ENCODE assay signal across 35 cellular contexts in the genomic region with DNA sequence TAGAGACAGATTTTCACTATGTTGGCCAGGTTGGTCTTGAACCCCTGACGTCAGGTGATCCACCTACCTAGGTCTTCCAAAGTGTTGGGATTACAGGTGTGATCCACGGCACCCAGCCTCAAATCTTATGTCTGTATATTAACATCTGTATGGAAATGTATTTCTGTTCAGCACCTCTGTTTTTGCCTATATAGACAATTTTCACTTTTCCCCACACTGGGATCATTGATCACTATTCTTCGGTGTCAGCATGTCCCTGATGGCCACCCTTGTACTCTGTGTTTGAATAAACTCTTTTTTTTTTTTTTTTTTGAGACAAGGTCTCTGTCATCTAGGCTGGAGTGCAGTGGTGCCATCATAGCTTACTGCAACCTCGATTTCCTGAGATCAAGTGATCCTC. TPM values are rescaled to one million over a fixed set of nuclear protein-coding genes. Genes with fewer than 3 reads are reported as not detected.
"Had no signal": no experiment of that assay in that cellular context is flagged by ENCODE, and none has a peak within 500 bp of the region (broad histone marks: within the 10 kb centered on the region; RNA-seq: fewer than 3 reads in every experiment).

No MANE protein-coding gene starts in this region.

- H3K27me3 ChIP-seq: adrenal gland, breast epithelium, cardiac muscle cell, colonic mucosa, esophagus squamous epithelium, gastroesophageal sphincter, heart right ventricle had no signal

- H3K9me3 ChIP-seq: adrenal gland, breast epithelium, colonic mucosa, esophagus squamous epithelium, gastroesophageal sphincter, heart right ventricle had no signal

- FAIRE-seq: endometrium, endothelial cell of umbilical vein had no signal

- H3K4me3 ChIP-seq: adrenal gland, breast epithelium, cardiac muscle cell, colonic mucosa, esophagus squamous epithelium, gastroesophageal sphincter, heart right ventricle had no signal

- ATAC-seq: activated CD4-positive, alpha-beta T cell treated with anti-CD3 and anti-CD28 coated beads for 36 hours; activated CD8-positive, alpha-beta memory T cell treated with anti-CD3 and anti-CD28 coated beads, Interleukin-2, amount 10 ng/mL, durations not matched to agents 7 days and 5 days; activated CD8-positive, alpha-beta T cell treated with anti-CD3 and anti-CD28 coated beads, Interleukin-2, amount 10 ng/mL, durations not matched to agents 7 days and 5 days; activated naive CD8-positive, alpha-beta T cell treated with anti-CD3 and anti-CD28 coated beads, Interleukin-2, amount 50 U/mL, for 24 hours; gastroesophageal sphincter; heart right ventricle had no signal

- DNase-seq: activated CD4-positive, alpha-beta memory T cell treated with anti-CD3 and anti-CD28 coated beads for 36 hours; activated CD4-positive, alpha-beta T cell treated with anti-CD3 and anti-CD28 coated beads for 36 hours; activated CD4-positive, alpha-beta T cell treated with anti-CD3 and anti-CD28 coated beads, Interleukin-2, amount 10 ng/mL, durations not matched to agents 24 days and 14 days; activated CD4-positive, CD25-positive, alpha-beta regulatory T cell; activated CD4-positive, CD25-positive, alpha-beta regulatory T cell treated with anti-CD3 and anti-CD28 coated beads, Interleukin-2, amount 50 U/mL, for 72 hours; activated CD8-positive, alpha-beta memory T cell treated with anti-CD3 and anti-CD28 coated beads, Interleukin-2, amount 10 ng/mL, durations not matched to agents 7 days and 5 days; activated CD8-positive, alpha-beta memory T cell treated with anti-CD3 and anti-CD28 coated beads, Interleukin-2, amount 50 U/mL, for 4 hours; activated CD8-positive, alpha-beta T cell treated with anti-CD3 and anti-CD28 coated beads, Interleukin-2, amount 10 ng/mL, durations not matched to agents 7 days and 5 days; activated effector memory CD4-positive, alpha-beta T cell treated with anti-CD3 and anti-CD28 coated beads, Interleukin-2, amount 50 U/mL, for 16 hours; activated naive CD4-positive, alpha-beta T cell treated with anti-CD3 and anti-CD28 coated beads for 36 hours; activated naive CD8-positive, alpha-beta T cell treated with anti-CD3 and anti-CD28 coated beads for 36 hours; activated naive CD8-positive, alpha-beta T cell treated with anti-CD3 and anti-CD28 coated beads, Interleukin-2, amount 50 U/mL, for 24 hours; activated T-cell treated with anti-CD3 and anti-CD28 coated beads, Interleukin-2, amount 50 U/mL, for 1 hour; activated T-cell treated with anti-CD3 and anti-CD28 coated beads, Interleukin-2, amount 50 U/mL, for 48 hours; adrenal gland; amygdala; central memory CD4-positive, alpha-beta T cell; cerebellar nuclear complex; colonic mucosa; effector CD8-positive, alpha-beta T cell; esophagus squamous epithelium; foreskin melanocyte; heart right ventricle; T-helper 2 cell had no signal

- H3K27ac ChIP-seq: adrenal gland, breast epithelium, cardiac muscle cell, colonic mucosa, epithelial cell of prostate, esophagus squamous epithelium, gastroesophageal sphincter, heart right ventricle had no signal

- H3K36me3 ChIP-seq: adrenal gland, breast epithelium, cardiac muscle cell, colonic mucosa, esophagus squamous epithelium, gastroesophageal sphincter had no signal

- H3K4me1 ChIP-seq: colonic mucosa had no signal

RNA-seq across cellular contexts. Expression of a gene that starts 16.6 kb away (rescaled TPM):
- total RNA-seq: endothelial cell of umbilical vein had no signal

RNA-seq across cellular contexts. Expression of a gene that starts 55.4 kb away (rescaled TPM):
- total RNA-seq: activated CD4-positive, alpha-beta memory T cell treated with anti-CD3 and anti-CD28 coated beads for 36 hours; activated CD4-positive, alpha-beta T cell treated with anti-CD3 and anti-CD28 coated beads for 36 hours; activated CD4-positive, alpha-beta T cell treated with anti-CD3 and anti-CD28 coated beads, Interleukin-2, amount 10 ng/mL, durations not matched to agents 24 days and 14 days; activated CD8-positive, alpha-beta memory T cell treated with anti-CD3 and anti-CD28 coated beads for 36 hours; activated CD8-positive, alpha-beta memory T cell treated with anti-CD3 and anti-CD28 coated beads, Interleukin-2, amount 10 ng/mL, durations not matched to agents 7 days and 5 days; activated CD8-positive, alpha-beta T cell treated with anti-CD3 and anti-CD28 coated beads, Interleukin-2, amount 10 ng/mL, durations not matched to agents 7 days and 5 days; activated naive CD4-positive, alpha-beta T cell treated with anti-CD3 and anti-CD28 coated beads for 36 hours; activated T-helper 1 cell treated with anti-CD3 and anti-CD28 coated beads, Interleukin-12 subunit alpha, Interleukin-12 subunit beta, Interleukin-2, Interleukin-4 antibody, amounts not matched to agents 30 ng/mL and 10 ng/mL and 1 ng/mL, durations not matched to agents 14 hours and 24 hours and 36 hours; activated T-helper 2 cell treated with anti-CD3 and anti-CD28 coated beads, Interferon-gamma antibody, Interleukin-2, Interleukin-4, amounts not matched to agents 10 μg/mL and 5 μg/mL and 100 μg/mL, durations not matched to agents 14 hours and 24 hours and 36 hours; dermis microvascular lymphatic vessel endothelial cell; endothelial cell of umbilical vein; T-helper 1 cell treated with Interleukin-12 subunit alpha and Interleukin-12 subunit beta and Interleukin-4 antibody, amounts not matched to agents 30 ng/mL and 1 ng/mL, for 36 hours had no signal
